9 cellular contexts compared by ENCODE assay signal in genomic region chr16:87435399-87436224, GRCh38. TPM values are rescaled to one million over a fixed set of nuclear protein-coding genes. Genes with fewer than 3 reads are reported as not detected.
DNase-seq lines count a peak whose midpoint lies in the region; ATAC-seq and TF ChIP-seq lines count a peak whose summit lies in the region.
"Had no signal": no experiment of that assay in that cellular context is flagged by ENCODE, and none has a peak within 500 bp of the region (broad histone marks: within the 10 kb centered on the region; RNA-seq: fewer than 3 reads in every experiment).

No MANE protein-coding gene starts in this region.

- H4K5ac ChIP-seq in mesendoderm (ENCODE audit: low read length), result no peak overlapping the region

- peak overlapping the region; percentile 65 to 67 for H3K4me3 Mint-ChIP-seq in activated T-cell treated with anti-CD3 and anti-CD28 coated beads, Interleukin-2, amount 50 U/mL, for 72 hours
- H3K4me3 Mint-ChIP-seq in CD14-positive monocyte, result no peak overlapping the region

- H3K9me3 ChIP-seq in endocrine pancreas (ENCODE audit: control insufficient read depth, low read length), result no peaks in the 10 kb centered on the region
- H3K9me3 ChIP-seq in upper lobe of right lung, result no peaks in the 10 kb centered on the region

- H3K4me1 Mint-ChIP-seq in activated T-cell treated with anti-CD3 and anti-CD28 coated beads, Interleukin-2, amount 50 U/mL, for 72 hours (ENCODE audit: low read depth), result peaks cover 30% of the 10 kb centered on the region
- H3K4me1 Mint-ChIP-seq in CD14-positive monocyte, result peaks cover 10% of the 10 kb centered on the region

- H2BK5ac ChIP-seq in mesendoderm (ENCODE audit: low read length), result no peak overlapping the region

- ATAC-seq in activated T-cell treated with anti-CD3 and anti-CD28 coated beads, Interleukin-2, amount 50 U/mL, for 72 hours (replicated peaks in 1 of 2), result no peak
- ATAC-seq in upper lobe of right lung, result peak; percentile 44
- ATAC-seq in HG03135 (IDR thresholded peaks at IDR 0.05; ENCODE audit: unreplicated experiment), result no peak

- H3K36me3 Mint-ChIP-seq in activated T-cell treated with anti-CD3 and anti-CD28 coated beads, Interleukin-2, amount 50 U/mL, for 72 hours (ENCODE audit: insufficient read depth in 2 of 2), result no peaks in the 10 kb centered on the region
- H3K36me3 Mint-ChIP-seq in CD14-positive monocyte, result peaks cover 15 to 24% of the 10 kb centered on the region in 2 donors

- H3K4me2 ChIP-seq in mesendoderm (ENCODE audit: low read length), result no peak overlapping the region

- H3K9me3 Mint-ChIP-seq in activated T-cell treated with anti-CD3 and anti-CD28 coated beads, Interleukin-2, amount 50 U/mL, for 72 hours, result no peaks in the 10 kb centered on the region
- peaks cover 0 to 2% (median 0%) of the 10 kb centered on the region in 7 donors for H3K9me3 Mint-ChIP-seq in CD14-positive monocyte

- H3K4me1 ChIP-seq in endocrine pancreas (ENCODE audit: control insufficient read depth, insufficient read depth, low read length), result peaks cover 5% of the 10 kb centered on the region
- H3K4me1 ChIP-seq in mesendoderm (ENCODE audit: control insufficient read depth, low read depth, low read length), result no peaks in the 10 kb centered on the region
- peaks cover 19% of the 10 kb centered on the region for H3K4me1 ChIP-seq in upper lobe of right lung

- no peaks in the 10 kb centered on the region for H3K36me3 ChIP-seq in endocrine pancreas (ENCODE audit: control insufficient read depth, insufficient read depth, low read length)
- H3K36me3 ChIP-seq in mesendoderm (ENCODE audit: control insufficient read depth, insufficient read depth, low read length), result no peaks in the 10 kb centered on the region
- peaks cover 12% of the 10 kb centered on the region for H3K36me3 ChIP-seq in upper lobe of right lung

- no peak for DNase-seq in activated T-cell treated with anti-CD3 and anti-CD28 coated beads, Interleukin-2, amount 50 U/mL, for 72 hours
- DNase-seq in activated T-cell treated with anti-CD3 and anti-CD28 coated beads for 4 hours, result no peak
- DNase-seq in mesendoderm, result no peak
- no peak for DNase-seq in upper lobe of right lung
- no peak for DNase-seq in mesenteric fat pad (ENCODE audit: low spot score)
- no peak for DNase-seq in CD14-positive monocyte (ENCODE audit: low spot score)
- DNase-seq: hippocampal formation had no signal

- H3K79me1 ChIP-seq in mesendoderm (ENCODE audit: low read length), result peaks cover 6% of the 10 kb centered on the region

- no peaks in the 10 kb centered on the region for H3K27me3 Mint-ChIP-seq in activated T-cell treated with anti-CD3 and anti-CD28 coated beads, Interleukin-2, amount 50 U/mL, for 72 hours (ENCODE audit: low read depth)
- peaks cover 0 to 7% (median 5%) of the 10 kb centered on the region in 3 donors for H3K27me3 Mint-ChIP-seq in CD14-positive monocyte (ENCODE audit: low read depth in 3 of 3)

- no peaks in the 10 kb centered on the region for H3K79me2 ChIP-seq in mesendoderm (ENCODE audit: control insufficient read depth, insufficient read depth, low read length)

- H3K27me3 ChIP-seq in endocrine pancreas (ENCODE audit: control insufficient read depth, insufficient read depth, low read length) (no peaks in the 10 kb centered on the region), mesendoderm (ENCODE audit: insufficient read depth, low read length, poor library complexity) (no peaks in the 10 kb centered on the region), upper lobe of right lung (no peaks in the 10 kb centered on the region)

- intact Hi-C loops in upper lobe of right lung (cut with DNase I) (no loop called here), CD14-positive monocyte (cut with micrococcal nuclease) (no loop called here)

- no CpG with 5 or more reads among the region's 21 CpGs for WGBS in mesendoderm (ENCODE audit: extremely low coverage, insufficient coverage, low lambda C conversion rate)

- H3K27ac Mint-ChIP-seq in activated T-cell treated with anti-CD3 and anti-CD28 coated beads, Interleukin-2, amount 50 U/mL, for 72 hours, result no peak overlapping the region
- H3K27ac Mint-ChIP-seq in CD14-positive monocyte, result peak overlapping the region in 1 of 7 donors; percentile 70

- H3K56ac ChIP-seq in mesendoderm (ENCODE audit: low read length), result peak overlapping the region; percentile 0

- H2BK15ac ChIP-seq in mesendoderm (replicated peaks; ENCODE audit: low read depth), result no peak overlapping the region

- TF ChIP-seq CTCF in upper lobe of right lung (IDR thresholded peaks at IDR 0.05) (no peak), CD14-positive monocyte (IDR thresholded peaks at IDR 0.05) (no peak)

- no peak overlapping the region for H3K9ac ChIP-seq in endocrine pancreas (ENCODE audit: control insufficient read depth, insufficient read depth, low read length)
- no peak overlapping the region for H3K9ac ChIP-seq in mesendoderm (ENCODE audit: low read length)

- H3K18ac ChIP-seq in mesendoderm (ENCODE audit: low read length), result no peak overlapping the region

- H3K23ac ChIP-seq in mesendoderm (ENCODE audit: low read length), result no peak overlapping the region

- peak overlapping the region; percentile 11 for H3K4me3 ChIP-seq in endocrine pancreas (ENCODE audit: control insufficient read depth, insufficient read depth, low read length)
- no peak overlapping the region for H3K4me3 ChIP-seq in mesendoderm (ENCODE audit: low read length)
- H3K4me3 ChIP-seq in upper lobe of right lung, result no peak overlapping the region

- H2BK120ac ChIP-seq in mesendoderm (ENCODE audit: low read depth, low read length), result no peak overlapping the region

- H2AK5ac ChIP-seq in mesendoderm (ENCODE audit: low read length), result no peak overlapping the region

- no peak overlapping the region for H4K8ac ChIP-seq in mesendoderm (ENCODE audit: low read depth, low read length)

- no peak overlapping the region for H3K27ac ChIP-seq in mesendoderm (ENCODE audit: low read depth, low read length)
- H3K27ac ChIP-seq in upper lobe of right lung, result peak overlapping the region; percentile 47

- no peak overlapping the region for H3K4ac ChIP-seq in mesendoderm (ENCODE audit: low read depth, low read length)

RNA-seq across cellular contexts. Expression of gene MAP1LC3B, which starts 43.5 kb away (rescaled TPM):
- 100 to 1,000 TPM; 116 to 146 TPM for total RNA-seq in activated T-cell treated with anti-CD3 and anti-CD28 coated beads, Interleukin-2, amount 50 U/mL, for 72 hours
- polyA plus RNA-seq in mesendoderm (2013, experiment 1 of 2), result 36.8 TPM
- polyA plus RNA-seq in mesendoderm (2013, experiment 2 of 2), result 35.1 TPM
- 70.4 TPM for total RNA-seq in upper lobe of right lung
- total RNA-seq in mesenteric fat pad, result 78.6 TPM
- 100 to 1,000 TPM; 102 to 147 TPM for polyA plus RNA-seq in CD14-positive monocyte

RNA-seq across cellular contexts. Expression of gene FBXO31, which starts 52.0 kb away (rescaled TPM):
- total RNA-seq in activated T-cell treated with anti-CD3 and anti-CD28 coated beads, Interleukin-2, amount 50 U/mL, for 72 hours, result 10 to 100 TPM; 33.7 to 36.8 TPM
- polyA plus RNA-seq in mesendoderm (2013, experiment 1 of 2), result 10.0 TPM
- 10.3 TPM for polyA plus RNA-seq in mesendoderm (2013, experiment 2 of 2)
- 29.9 TPM for total RNA-seq in upper lobe of right lung
- 66.9 TPM for total RNA-seq in mesenteric fat pad
- 1 to 10 TPM; 2.0 to 3.3 TPM for polyA plus RNA-seq in CD14-positive monocyte

RNA-seq across cellular contexts. Expression of gene ZCCHC14, which starts 57.2 kb away (rescaled TPM):
- 10 to 100 TPM; 13.6 to 14.1 TPM for total RNA-seq in activated T-cell treated with anti-CD3 and anti-CD28 coated beads, Interleukin-2, amount 50 U/mL, for 72 hours
- polyA plus RNA-seq in mesendoderm (2013, experiment 1 of 2), result 13.4 TPM
- 13.1 TPM for polyA plus RNA-seq in mesendoderm (2013, experiment 2 of 2)
- total RNA-seq in upper lobe of right lung (27.2 TPM), mesenteric fat pad (16.6 TPM)
- polyA plus RNA-seq in CD14-positive monocyte, result under 1 TPM; 0.11 to 0.22 TPM

Comparison
In these comparisons a context has a peak if more than half of its experiments do, and no peak if none do; other contexts are left out.
1. H3K4me3 Mint-ChIP-seq: peak in activated T-cell treated with anti-CD3 and anti-CD28 coated beads, Interleukin-2, amount 50 U/mL, for 72 hours (2 of 2); none in CD14-positive monocyte (0 of 2).